ENCODE assay signal across 4 cellular contexts in the genomic region with DNA sequence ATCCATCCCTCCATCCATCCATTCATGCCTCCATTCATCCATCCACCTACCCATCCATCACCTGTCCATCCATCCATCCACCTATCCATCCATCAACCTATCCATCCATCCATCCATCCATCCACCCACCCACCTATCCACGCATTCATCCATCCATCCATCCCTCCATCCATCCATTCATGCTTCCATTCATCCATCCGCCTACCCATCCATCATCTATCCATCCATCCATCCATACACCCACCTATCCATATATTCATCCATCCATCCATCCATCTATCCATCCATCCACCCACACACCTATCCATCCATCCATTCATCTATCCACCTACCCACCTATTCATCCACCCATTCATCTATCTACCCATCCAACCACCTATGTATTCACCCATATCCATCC.
TF ChIP-seq lines count a peak whose summit lies in the region.

No MANE protein-coding gene starts in this region.

TF ChIP-seq in HepG2, 621 proteins besides CTCF, POLR2A, EP300 and RAD21:
- TF ChIP-seq FOXP1 (IDR thresholded peaks at IDR 0.05) (peak; percentile 25; the same call in 1 of the 2 replicates), FOXP1 (CRISPR knock-in tag; IDR thresholded peaks at IDR 0.05) (no peak), ZNF253 (CRISPR knock-in tag; IDR thresholded peaks at IDR 0.05; ENCODE audit: borderline replicate concordance) (no peak), MED13 (CRISPR knock-in tag; IDR thresholded peaks at IDR 0.05) (no peak)

TF ChIP-seq in HEK293, 187 proteins besides CTCF, POLR2A, EP300 and RAD21 (continues in another document):
- TF ChIP-seq ZNF776 (tag by site-specific recombination; IDR thresholded peaks at IDR 0.05; ENCODE audit: borderline replicate concordance) (0 out of 2 replicates have a peak, but pooled peaks have one; percentile 43), TCF7L2 (IDR thresholded peaks at IDR 0.05; ENCODE audit: borderline replicate concordance, low read depth, low read length) (no peak), ZEB2 (tag by site-specific recombination; IDR thresholded peaks at IDR 0.05) (no peak), ZNF677 (tag by site-specific recombination; IDR thresholded peaks at IDR 0.05) (no peak), ZNF548 (tag by site-specific recombination; IDR thresholded peaks at IDR 0.05) (no peak), YY1 (tag by site-specific recombination; IDR thresholded peaks at IDR 0.05) (no peak), ZNF211 (tag by site-specific recombination; IDR thresholded peaks at IDR 0.05; ENCODE audit: low read depth) (no peak), ZBTB20 (tag by site-specific recombination; IDR thresholded peaks at IDR 0.05) (no peak), ZNF596 (tag by site-specific recombination; IDR thresholded peaks at IDR 0.05) (no peak), HOXA7 (CRISPR knock-in tag; IDR thresholded peaks at IDR 0.05; ENCODE audit: borderline replicate concordance) (no peak)
- TF ChIP-seq, protein P1, sequence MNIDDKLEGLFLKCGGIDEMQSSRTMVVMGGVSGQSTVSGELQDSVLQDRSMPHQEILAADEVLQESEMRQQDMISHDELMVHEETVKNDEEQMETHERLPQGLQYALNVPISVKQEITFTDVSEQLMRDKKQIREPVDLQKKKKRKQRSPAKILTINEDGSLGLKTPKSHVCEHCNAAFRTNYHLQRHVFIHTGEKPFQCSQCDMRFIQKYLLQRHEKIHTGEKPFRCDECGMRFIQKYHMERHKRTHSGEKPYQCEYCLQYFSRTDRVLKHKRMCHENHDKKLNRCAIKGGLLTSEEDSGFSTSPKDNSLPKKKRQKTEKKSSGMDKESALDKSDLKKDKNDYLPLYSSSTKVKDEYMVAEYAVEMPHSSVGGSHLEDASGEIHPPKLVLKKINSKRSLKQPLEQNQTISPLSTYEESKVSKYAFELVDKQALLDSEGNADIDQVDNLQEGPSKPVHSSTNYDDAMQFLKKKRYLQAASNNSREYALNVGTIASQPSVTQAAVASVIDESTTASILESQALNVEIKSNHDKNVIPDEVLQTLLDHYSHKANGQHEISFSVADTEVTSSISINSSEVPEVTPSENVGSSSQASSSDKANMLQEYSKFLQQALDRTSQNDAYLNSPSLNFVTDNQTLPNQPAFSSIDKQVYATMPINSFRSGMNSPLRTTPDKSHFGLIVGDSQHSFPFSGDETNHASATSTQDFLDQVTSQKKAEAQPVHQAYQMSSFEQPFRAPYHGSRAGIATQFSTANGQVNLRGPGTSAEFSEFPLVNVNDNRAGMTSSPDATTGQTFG (tag by site-specific recombination; IDR thresholded peaks at IDR 0.05; ENCODE audit: borderline replicate concordance): no peak
- TF ChIP-seq, protein P2, sequence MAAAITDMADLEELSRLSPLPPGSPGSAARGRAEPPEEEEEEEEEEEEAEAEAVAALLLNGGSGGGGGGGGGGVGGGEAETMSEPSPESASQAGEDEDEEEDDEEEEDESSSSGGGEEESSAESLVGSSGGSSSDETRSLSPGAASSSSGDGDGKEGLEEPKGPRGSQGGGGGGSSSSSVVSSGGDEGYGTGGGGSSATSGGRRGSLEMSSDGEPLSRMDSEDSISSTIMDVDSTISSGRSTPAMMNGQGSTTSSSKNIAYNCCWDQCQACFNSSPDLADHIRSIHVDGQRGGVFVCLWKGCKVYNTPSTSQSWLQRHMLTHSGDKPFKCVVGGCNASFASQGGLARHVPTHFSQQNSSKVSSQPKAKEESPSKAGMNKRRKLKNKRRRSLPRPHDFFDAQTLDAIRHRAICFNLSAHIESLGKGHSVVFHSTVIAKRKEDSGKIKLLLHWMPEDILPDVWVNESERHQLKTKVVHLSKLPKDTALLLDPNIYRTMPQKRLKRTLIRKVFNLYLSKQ (tag by site-specific recombination; IDR thresholded peaks at IDR 0.05; ENCODE audit: borderline replicate concordance): no peak
- TF ChIP-seq, protein P3, sequence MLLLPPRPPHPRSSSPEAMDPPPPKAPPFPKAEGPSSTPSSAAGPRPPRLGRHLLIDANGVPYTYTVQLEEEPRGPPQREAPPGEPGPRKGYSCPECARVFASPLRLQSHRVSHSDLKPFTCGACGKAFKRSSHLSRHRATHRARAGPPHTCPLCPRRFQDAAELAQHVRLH (tag by site-specific recombination; IDR thresholded peaks at IDR 0.05): no peak

TF ChIP-seq in H1, 55 proteins besides CTCF, POLR2A, EP300 and RAD21:
- TF ChIP-seq RNF2 (IDR thresholded peaks at IDR 0.05; ENCODE audit: borderline replicate concordance, low read depth, low read length, missing control alignments, poor library complexity, severe bottlenecking): no peak
- TF ChIP-seq, protein P4, sequence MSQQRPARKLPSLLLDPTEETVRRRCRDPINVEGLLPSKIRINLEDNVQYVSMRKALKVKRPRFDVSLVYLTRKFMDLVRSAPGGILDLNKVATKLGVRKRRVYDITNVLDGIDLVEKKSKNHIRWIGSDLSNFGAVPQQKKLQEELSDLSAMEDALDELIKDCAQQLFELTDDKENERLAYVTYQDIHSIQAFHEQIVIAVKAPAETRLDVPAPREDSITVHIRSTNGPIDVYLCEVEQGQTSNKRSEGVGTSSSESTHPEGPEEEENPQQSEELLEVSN (IDR thresholded peaks at IDR 0.05): no peak
- TF ChIP-seq TAF1 (IDR thresholded peaks at IDR 0.05; ENCODE audit: low read depth, low read length): no peak
- no peak for TF ChIP-seq RBBP5 (IDR thresholded peaks at IDR 0.05; ENCODE audit: borderline replicate concordance, low read depth, low read length)
- TF ChIP-seq EGR1 (IDR thresholded peaks at IDR 0.05; ENCODE audit: borderline replicate concordance, low read depth, low read length): no peak
- no peak for TF ChIP-seq SP4 (IDR thresholded peaks at IDR 0.05; ENCODE audit: low read length)
- TF ChIP-seq, protein P5, sequence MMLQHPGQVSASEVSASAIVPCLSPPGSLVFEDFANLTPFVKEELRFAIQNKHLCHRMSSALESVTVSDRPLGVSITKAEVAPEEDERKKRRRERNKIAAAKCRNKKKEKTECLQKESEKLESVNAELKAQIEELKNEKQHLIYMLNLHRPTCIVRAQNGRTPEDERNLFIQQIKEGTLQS (IDR thresholded peaks at IDR 0.05; ENCODE audit: insufficient read depth, low read depth, low read length): no peak
- no peak for TF ChIP-seq ASH2L (IDR thresholded peaks at IDR 0.05; ENCODE audit: low read length)
- TF ChIP-seq BACH1 (IDR thresholded peaks at IDR 0.05; ENCODE audit: low read length): no peak
- TF ChIP-seq SP1 (IDR thresholded peaks at IDR 0.05; ENCODE audit: low read depth, low read length): no peak
- no peak for TF ChIP-seq TBP (IDR thresholded peaks at IDR 0.05; ENCODE audit: low read depth, low read length)
- no peak for TF ChIP-seq SIX5 (IDR thresholded peaks at IDR 0.05; ENCODE audit: low read depth, low read length)

TF ChIP-seq in WTC11, 78 proteins besides CTCF, POLR2A, EP300 and RAD21:
- TF ChIP-seq, protein P6, sequence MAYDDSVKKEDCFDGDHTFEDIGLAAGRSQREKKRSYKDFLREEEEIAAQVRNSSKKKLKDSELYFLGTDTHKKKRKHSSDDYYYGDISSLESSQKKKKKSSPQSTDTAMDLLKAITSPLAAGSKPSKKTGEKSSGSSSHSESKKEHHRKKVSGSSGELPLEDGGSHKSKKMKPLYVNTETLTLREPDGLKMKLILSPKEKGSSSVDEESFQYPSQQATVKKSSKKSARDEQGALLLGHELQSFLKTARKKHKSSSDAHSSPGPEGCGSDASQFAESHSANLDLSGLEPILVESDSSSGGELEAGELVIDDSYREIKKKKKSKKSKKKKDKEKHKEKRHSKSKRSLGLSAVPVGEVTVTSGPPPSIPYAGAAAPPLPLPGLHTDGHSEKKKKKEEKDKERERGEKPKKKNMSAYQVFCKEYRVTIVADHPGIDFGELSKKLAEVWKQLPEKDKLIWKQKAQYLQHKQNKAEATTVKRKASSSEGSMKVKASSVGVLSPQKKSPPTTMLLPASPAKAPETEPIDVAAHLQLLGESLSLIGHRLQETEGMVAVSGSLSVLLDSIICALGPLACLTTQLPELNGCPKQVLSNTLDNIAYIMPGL (CRISPR knock-in tag; IDR thresholded peaks at IDR 0.05): no peak
- TF ChIP-seq, protein P7, sequence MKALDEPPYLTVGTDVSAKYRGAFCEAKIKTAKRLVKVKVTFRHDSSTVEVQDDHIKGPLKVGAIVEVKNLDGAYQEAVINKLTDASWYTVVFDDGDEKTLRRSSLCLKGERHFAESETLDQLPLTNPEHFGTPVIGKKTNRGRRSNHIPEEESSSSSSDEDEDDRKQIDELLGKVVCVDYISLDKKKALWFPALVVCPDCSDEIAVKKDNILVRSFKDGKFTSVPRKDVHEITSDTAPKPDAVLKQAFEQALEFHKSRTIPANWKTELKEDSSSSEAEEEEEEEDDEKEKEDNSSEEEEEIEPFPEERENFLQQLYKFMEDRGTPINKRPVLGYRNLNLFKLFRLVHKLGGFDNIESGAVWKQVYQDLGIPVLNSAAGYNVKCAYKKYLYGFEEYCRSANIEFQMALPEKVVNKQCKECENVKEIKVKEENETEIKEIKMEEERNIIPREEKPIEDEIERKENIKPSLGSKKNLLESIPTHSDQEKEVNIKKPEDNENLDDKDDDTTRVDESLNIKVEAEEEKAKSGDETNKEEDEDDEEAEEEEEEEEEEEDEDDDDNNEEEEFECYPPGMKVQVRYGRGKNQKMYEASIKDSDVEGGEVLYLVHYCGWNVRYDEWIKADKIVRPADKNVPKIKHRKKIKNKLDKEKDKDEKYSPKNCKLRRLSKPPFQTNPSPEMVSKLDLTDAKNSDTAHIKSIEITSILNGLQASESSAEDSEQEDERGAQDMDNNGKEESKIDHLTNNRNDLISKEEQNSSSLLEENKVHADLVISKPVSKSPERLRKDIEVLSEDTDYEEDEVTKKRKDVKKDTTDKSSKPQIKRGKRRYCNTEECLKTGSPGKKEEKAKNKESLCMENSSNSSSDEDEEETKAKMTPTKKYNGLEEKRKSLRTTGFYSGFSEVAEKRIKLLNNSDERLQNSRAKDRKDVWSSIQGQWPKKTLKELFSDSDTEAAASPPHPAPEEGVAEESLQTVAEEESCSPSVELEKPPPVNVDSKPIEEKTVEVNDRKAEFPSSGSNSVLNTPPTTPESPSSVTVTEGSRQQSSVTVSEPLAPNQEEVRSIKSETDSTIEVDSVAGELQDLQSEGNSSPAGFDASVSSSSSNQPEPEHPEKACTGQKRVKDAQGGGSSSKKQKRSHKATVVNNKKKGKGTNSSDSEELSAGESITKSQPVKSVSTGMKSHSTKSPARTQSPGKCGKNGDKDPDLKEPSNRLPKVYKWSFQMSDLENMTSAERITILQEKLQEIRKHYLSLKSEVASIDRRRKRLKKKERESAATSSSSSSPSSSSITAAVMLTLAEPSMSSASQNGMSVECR (CRISPR knock-in tag; IDR thresholded peaks at IDR 0.05; ENCODE audit: borderline replicate concordance): no peak
- TF ChIP-seq ESRRA (CRISPR knock-in tag; IDR thresholded peaks at IDR 0.05; ENCODE audit: borderline replicate concordance) (no peak), ELF4 (CRISPR knock-in tag; IDR thresholded peaks at IDR 0.05; ENCODE audit: low read depth) (no peak), ZNF138 (CRISPR knock-in tag; conservative IDR thresholded peaks at IDR 0.05) (no peak), SMAD4 (CRISPR knock-in tag; IDR thresholded peaks at IDR 0.05) (no peak), TEAD4 (CRISPR knock-in tag; IDR thresholded peaks at IDR 0.05) (no peak), ZNF232 (CRISPR knock-in tag; IDR thresholded peaks at IDR 0.05) (no peak)
- TF ChIP-seq, protein P8, sequence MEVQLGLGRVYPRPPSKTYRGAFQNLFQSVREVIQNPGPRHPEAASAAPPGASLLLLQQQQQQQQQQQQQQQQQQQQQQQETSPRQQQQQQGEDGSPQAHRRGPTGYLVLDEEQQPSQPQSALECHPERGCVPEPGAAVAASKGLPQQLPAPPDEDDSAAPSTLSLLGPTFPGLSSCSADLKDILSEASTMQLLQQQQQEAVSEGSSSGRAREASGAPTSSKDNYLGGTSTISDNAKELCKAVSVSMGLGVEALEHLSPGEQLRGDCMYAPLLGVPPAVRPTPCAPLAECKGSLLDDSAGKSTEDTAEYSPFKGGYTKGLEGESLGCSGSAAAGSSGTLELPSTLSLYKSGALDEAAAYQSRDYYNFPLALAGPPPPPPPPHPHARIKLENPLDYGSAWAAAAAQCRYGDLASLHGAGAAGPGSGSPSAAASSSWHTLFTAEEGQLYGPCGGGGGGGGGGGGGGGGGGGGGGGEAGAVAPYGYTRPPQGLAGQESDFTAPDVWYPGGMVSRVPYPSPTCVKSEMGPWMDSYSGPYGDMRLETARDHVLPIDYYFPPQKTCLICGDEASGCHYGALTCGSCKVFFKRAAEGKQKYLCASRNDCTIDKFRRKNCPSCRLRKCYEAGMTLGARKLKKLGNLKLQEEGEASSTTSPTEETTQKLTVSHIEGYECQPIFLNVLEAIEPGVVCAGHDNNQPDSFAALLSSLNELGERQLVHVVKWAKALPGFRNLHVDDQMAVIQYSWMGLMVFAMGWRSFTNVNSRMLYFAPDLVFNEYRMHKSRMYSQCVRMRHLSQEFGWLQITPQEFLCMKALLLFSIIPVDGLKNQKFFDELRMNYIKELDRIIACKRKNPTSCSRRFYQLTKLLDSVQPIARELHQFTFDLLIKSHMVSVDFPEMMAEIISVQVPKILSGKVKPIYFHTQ (CRISPR knock-in tag; IDR thresholded peaks at IDR 0.05): no peak
